In the genomic region with DNA sequence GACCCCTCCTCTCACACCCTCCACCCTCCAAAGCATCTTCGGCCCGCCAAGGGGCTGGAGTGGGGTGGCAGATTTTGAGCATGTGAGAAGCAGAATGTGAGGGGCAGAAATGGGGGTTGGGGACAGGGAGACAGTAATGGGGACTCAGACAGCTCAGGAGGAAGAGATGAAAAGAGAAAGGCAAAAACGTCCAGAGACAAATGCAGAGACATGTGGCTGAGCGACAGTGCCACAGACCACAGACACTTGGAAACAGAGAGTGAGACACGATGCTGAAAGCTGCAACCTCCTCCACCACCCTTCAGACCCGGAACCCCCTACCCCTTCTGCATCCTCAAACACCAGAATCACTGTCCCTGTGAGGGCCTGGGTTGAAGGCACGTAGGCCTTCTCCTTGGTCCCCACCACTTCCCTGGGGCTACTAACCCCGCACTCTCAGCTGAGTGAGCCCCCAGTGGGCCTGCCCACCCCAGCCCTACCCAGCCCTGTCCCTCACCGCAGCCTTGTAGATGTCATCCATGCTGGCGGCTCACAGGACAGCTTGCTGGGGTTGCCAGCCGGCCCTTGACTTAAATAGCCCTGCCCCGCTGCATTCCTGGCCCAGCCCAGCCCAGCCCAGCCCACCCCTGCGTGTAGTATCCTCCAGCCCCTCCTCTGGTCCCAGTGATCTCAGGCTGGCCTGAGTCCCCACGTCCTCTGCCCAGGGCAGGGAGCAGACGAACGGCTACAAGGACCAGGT, we compare ENCODE assay signal across 8 cellular contexts. TPM values are rescaled to one million over a fixed set of nuclear protein-coding genes. Genes with fewer than 3 reads are reported as not detected.
A peak's percentile ranks its signal among the peaks of the same experiment; 100 is the strongest.
DNase-seq lines count a peak whose midpoint lies in the region; ATAC-seq lines count a peak whose summit lies in the region.

A gene (minus strand): TSS at position 546 of the 739 bp plus-strand sequence. CDS start 26 bp downstream, at position 520.

- intact Hi-C loops in left cardiac atrium (cut with DNase I) = loop anchor here in 1 of 2 donors (10.0 kb wide), 1 partner anchor 231 kb away; a partner anchor contains a TSS

- H3K36me3 Mint-ChIP-seq in activated CD4-positive, alpha-beta memory T cell treated with anti-CD3 and anti-CD28 coated beads, Interleukin-2, amount 10 ng/mL, durations not matched to agents 7 days and 5 days (ENCODE audit: low read depth) = peaks cover 19% of the 10 kb centered on the region

- H3K4me1 Mint-ChIP-seq in activated CD4-positive, alpha-beta memory T cell treated with anti-CD3 and anti-CD28 coated beads, Interleukin-2, amount 10 ng/mL, durations not matched to agents 7 days and 5 days = peaks cover 34% of the 10 kb centered on the region

- H3K27ac Mint-ChIP-seq in activated CD4-positive, alpha-beta memory T cell treated with anti-CD3 and anti-CD28 coated beads, Interleukin-2, amount 10 ng/mL, durations not matched to agents 7 days and 5 days = peak within 1 kb of the TSS; percentile 70

- ATAC-seq in left cardiac atrium = peak; percentile 34 to 52

- no peaks in the 10 kb centered on the region for H3K27me3 Mint-ChIP-seq in activated CD4-positive, alpha-beta memory T cell treated with anti-CD3 and anti-CD28 coated beads, Interleukin-2, amount 10 ng/mL, durations not matched to agents 7 days and 5 days

- peaks cover 12% of the 10 kb centered on the region for H3K36me3 ChIP-seq in H7 (replicated peaks; ENCODE audit: control insufficient read depth, insufficient read depth, low read length)

- H3K4me3 ChIP-seq in H7 (ENCODE audit: insufficient read depth, low read depth, low read length) (no peak within 1 kb of the TSS), skeletal muscle cell (ENCODE audit: low read depth, low read length) (peak within 1 kb of the TSS; percentile 94)

- H3K9me3 Mint-ChIP-seq in activated CD4-positive, alpha-beta memory T cell treated with anti-CD3 and anti-CD28 coated beads, Interleukin-2, amount 10 ng/mL, durations not matched to agents 7 days and 5 days = no peaks in the 10 kb centered on the region

- DNase-seq in H7 (peak; percentile 89), left cardiac atrium (peak; percentile 63), skeletal muscle cell (ENCODE audit: low read depth) (no peak), medulla oblongata (ENCODE audit: extremely low spot score) (no peak), NCI-H187 (lab: John Stamatoyannopoulos, UW) (no peak), NCI-H345 (lab: John Stamatoyannopoulos, UW) (no peak), SIG-M5 (lab: John Stamatoyannopoulos, UW) (no peak)
- DNase-seq in activated CD4-positive, alpha-beta memory T cell treated with anti-CD3 and anti-CD28 coated beads, Interleukin-2, amount 10 ng/mL, durations not matched to agents 7 days and 5 days = no peak

- CTCF ChIA-PET in activated CD4-positive, alpha-beta memory T cell treated with anti-CD3 and anti-CD28 coated beads, Interleukin-2, amount 10 ng/mL, durations not matched to agents 7 days and 5 days (lab: Charles Lee) = interaction anchor here (1.0 to 10.9 kb wide), 3 partner anchors 8 to 41 kb away, joined by 3 to 151 read pairs (median 4); a partner anchor contains a TSS

- peak within 1 kb of the TSS; percentile 92 for H3K4me3 Mint-ChIP-seq in activated CD4-positive, alpha-beta memory T cell treated with anti-CD3 and anti-CD28 coated beads, Interleukin-2, amount 10 ng/mL, durations not matched to agents 7 days and 5 days

- no peaks in the 10 kb centered on the region for H3K27me3 ChIP-seq in H7 (ENCODE audit: control insufficient read depth, insufficient read depth, low read length)

- POLR2A ChIA-PET in activated CD4-positive, alpha-beta memory T cell treated with anti-CD3 and anti-CD28 coated beads, Interleukin-2, amount 10 ng/mL, durations not matched to agents 7 days and 5 days (lab: Charles Lee) = interaction anchor here (2.6 kb wide), 1 partner anchor 8 kb away, joined by 9 read pairs; a partner anchor contains a TSS

RNA-seq across cellular contexts. Expression of the gene that starts here (rescaled TPM):
- total RNA-seq in H7 (2014; rRNA removed; shearing (Covaris generic)) = 4.2 and 7.2 TPM in 2 replicates
- 1 to 10 TPM; 2.3 to 2.5 TPM for total RNA-seq in activated CD4-positive, alpha-beta memory T cell treated with anti-CD3 and anti-CD28 coated beads, Interleukin-2, amount 10 ng/mL, durations not matched to agents 7 days and 5 days
- total RNA-seq in left cardiac atrium = 1,000 to 10,000 TPM; 2,841 to 3,233 TPM

Comparison
In these comparisons a context has a peak if more than half of its experiments do, and no peak if none do; other contexts are left out.
1. RNA of the gene that starts here (total RNA-seq): 2,841 to 3,233 TPM in left cardiac atrium; 4.2 to 7.2 TPM in H7 and 2.3 to 2.5 TPM in activated CD4-positive, alpha-beta memory T cell treated with anti-CD3 and anti-CD28 coated beads, Interleukin-2, amount 10 ng/mL, durations not matched to agents 7 days and 5 days; every median in the first group is over 100 times any median in the second.
2. DNase-seq: peak in H7 (single experiment) and left cardiac atrium (single experiment); none in activated CD4-positive, alpha-beta memory T cell treated with anti-CD3 and anti-CD28 coated beads, Interleukin-2, amount 10 ng/mL, durations not matched to agents 7 days and 5 days (single experiment), skeletal muscle cell (single experiment), medulla oblongata (single experiment), NCI-H187 (0 of 2), NCI-H345 (single experiment) and SIG-M5 (single experiment).